Comparison of ENCODE assay signal across 10 cellular contexts in the genomic region with DNA sequence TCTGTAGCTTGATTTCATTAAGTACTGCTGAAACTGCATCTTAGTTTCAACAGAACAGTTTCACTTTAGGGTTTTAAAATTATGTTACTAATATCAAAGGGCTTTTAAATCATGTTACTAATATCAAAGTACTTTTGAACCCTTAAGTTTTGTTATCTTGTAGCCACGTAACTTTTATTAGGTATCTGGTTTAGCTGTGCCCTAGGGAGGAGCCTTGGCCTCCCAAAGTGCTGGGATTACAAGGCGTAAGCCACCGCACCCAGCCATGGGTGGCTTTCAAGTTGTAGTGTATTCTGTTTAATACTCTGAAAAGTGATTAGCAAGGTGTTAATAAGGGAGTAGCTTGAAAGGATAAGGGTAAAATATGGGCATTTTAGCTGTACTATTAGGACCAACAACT. TPM values are rescaled to one million over a fixed set of nuclear protein-coding genes. Genes with fewer than 3 reads are reported as not detected.
A peak's percentile ranks its signal among the peaks of the same experiment; 100 is the strongest.
DNase-seq lines count a peak whose midpoint lies in the region; ATAC-seq lines count a peak whose summit lies in the region.
"Had no signal": no experiment of that assay in that cellular context is flagged by ENCODE, and none has a peak within 500 bp of the region (broad histone marks: within the 10 kb centered on the region; RNA-seq: fewer than 3 reads in every experiment).

No MANE protein-coding gene starts in this region.

- ATAC-seq in HG02973 (IDR thresholded peaks at IDR 0.05; ENCODE audit: unreplicated experiment) (no peak), HG03045 (IDR thresholded peaks at IDR 0.05; ENCODE audit: unreplicated experiment) (no peak)

- H3K9me3 Mint-ChIP-seq in activated CD4-positive, alpha-beta T cell treated with anti-CD3 and anti-CD28 coated beads, Interleukin-2, amount 10 ng/mL, durations not matched to agents 7 days and 5 days: no peaks in the 10 kb centered on the region
- no peaks in the 10 kb centered on the region for H3K9me3 Mint-ChIP-seq in activated naive CD8-positive, alpha-beta T cell treated with anti-CD3 and anti-CD28 coated beads for 36 hours
- H3K9me3 Mint-ChIP-seq in immature natural killer cell: no peaks in the 10 kb centered on the region

- CTCF ChIA-PET in activated CD4-positive, alpha-beta T cell treated with anti-CD3 and anti-CD28 coated beads, Interleukin-2, amount 10 ng/mL, durations not matched to agents 7 days and 5 days (lab: Charles Lee): interaction anchor here (0.7 to 1.4 kb wide), 3 partner anchors 15 to 714 kb away, joined by 3 to 7 read pairs (median 5); no protein-coding TSS in a partner anchor

- H3K4me1 ChIP-seq in subcutaneous abdominal adipose tissue (ENCODE audit: control insufficient read depth in 5 of 5, insufficient read depth in 5 of 5, low read length in 5 of 5): peaks cover 5 to 35% (median 26%) of the 10 kb centered on the region in 5 donors

- H3K4me3 ChIP-seq in subcutaneous abdominal adipose tissue (ENCODE audit: low read depth in 1 of 5, low read length in 5 of 5): peak overlapping the region in 3 of 5 donors; percentile 38 to 88 (median 87)
- H3K4me3 ChIP-seq: SJSA1 had no signal

- no peaks in the 10 kb centered on the region for H3K9me3 ChIP-seq in subcutaneous abdominal adipose tissue (ENCODE audit: control insufficient read depth in 5 of 5, low read length in 5 of 5)
- H3K9me3 ChIP-seq: SJSA1, thoracic aorta had no signal

- peak overlapping the region in 4 of 5 donors; percentile 69 to 90 (median 86) for H3K9ac ChIP-seq in subcutaneous abdominal adipose tissue (ENCODE audit: low read length in 5 of 5)

- peak overlapping the region; percentile 24 for H3K27ac ChIP-seq in subcutaneous abdominal adipose tissue (ENCODE audit: low read depth, low read length)
- H3K27ac ChIP-seq: SJSA1, thoracic aorta had no signal

- no peaks in the 10 kb centered on the region for H3K27me3 ChIP-seq in subcutaneous abdominal adipose tissue (ENCODE audit: control insufficient read depth in 5 of 5, insufficient read depth in 4 of 5, low read length in 5 of 5)
- H3K27me3 ChIP-seq: SJSA1 had no signal

- H3K4me1 Mint-ChIP-seq in activated CD4-positive, alpha-beta T cell treated with anti-CD3 and anti-CD28 coated beads, Interleukin-2, amount 10 ng/mL, durations not matched to agents 7 days and 5 days: peaks cover 37% of the 10 kb centered on the region
- peaks cover 26% of the 10 kb centered on the region for H3K4me1 Mint-ChIP-seq in activated naive CD8-positive, alpha-beta T cell treated with anti-CD3 and anti-CD28 coated beads for 36 hours
- H3K4me1 Mint-ChIP-seq in immature natural killer cell: peaks cover 42 to 49% of the 10 kb centered on the region in 2 donors

- peaks cover 31% of the 10 kb centered on the region for H3K36me3 Mint-ChIP-seq in activated CD4-positive, alpha-beta T cell treated with anti-CD3 and anti-CD28 coated beads, Interleukin-2, amount 10 ng/mL, durations not matched to agents 7 days and 5 days (ENCODE audit: low read depth)
- peaks cover 20% of the 10 kb centered on the region for H3K36me3 Mint-ChIP-seq in activated naive CD8-positive, alpha-beta T cell treated with anti-CD3 and anti-CD28 coated beads for 36 hours
- peaks cover 4 to 26% (median 11%) of the 10 kb centered on the region in 3 donors for H3K36me3 Mint-ChIP-seq in immature natural killer cell

- POLR2A ChIA-PET in activated CD4-positive, alpha-beta T cell treated with anti-CD3 and anti-CD28 coated beads, Interleukin-2, amount 10 ng/mL, durations not matched to agents 7 days and 5 days (lab: Charles Lee): interaction anchor here (1.2 kb wide), 1 partner anchor 55 kb away, joined by 3 read pairs; a partner anchor contains a TSS

- peaks cover 17 to 39% (median 33%) of the 10 kb centered on the region in 5 donors for H3K36me3 ChIP-seq in subcutaneous abdominal adipose tissue (ENCODE audit: control insufficient read depth in 5 of 5, insufficient read depth in 5 of 5, low read length in 5 of 5)

- no peak for DNase-seq in activated CD4-positive, alpha-beta T cell treated with anti-CD3 and anti-CD28 coated beads, Interleukin-2, amount 10 ng/mL, durations not matched to agents 7 days and 5 days
- DNase-seq in activated CD4-positive, alpha-beta T cell treated with anti-CD3 and anti-CD28 coated beads, Interleukin-2, amount 50 U/mL, for 4 hours: no peak
- no peak for DNase-seq in activated naive CD8-positive, alpha-beta T cell treated with anti-CD3 and anti-CD28 coated beads for 36 hours
- DNase-seq in immature natural killer cell (no peak), DMS 273 treated with DMSO at 0.1 percent for 48 hours (lab: John Stamatoyannopoulos, UW) (no peak)

- H3K27ac Mint-ChIP-seq in activated CD4-positive, alpha-beta T cell treated with anti-CD3 and anti-CD28 coated beads, Interleukin-2, amount 10 ng/mL, durations not matched to agents 7 days and 5 days: peak overlapping the region; percentile 25
- H3K27ac Mint-ChIP-seq in activated naive CD8-positive, alpha-beta T cell treated with anti-CD3 and anti-CD28 coated beads for 36 hours: no peak overlapping the region
- H3K27ac Mint-ChIP-seq in immature natural killer cell: peak overlapping the region in 3 of 6 donors; percentile 49 to 80 (median 75)

- no peaks in the 10 kb centered on the region for H3K27me3 Mint-ChIP-seq in activated CD4-positive, alpha-beta T cell treated with anti-CD3 and anti-CD28 coated beads, Interleukin-2, amount 10 ng/mL, durations not matched to agents 7 days and 5 days
- no peaks in the 10 kb centered on the region for H3K27me3 Mint-ChIP-seq in activated naive CD8-positive, alpha-beta T cell treated with anti-CD3 and anti-CD28 coated beads for 36 hours
- H3K27me3 Mint-ChIP-seq in immature natural killer cell (ENCODE audit: low read depth in 3 of 3): peaks cover 15 to 21% (median 20%) of the 10 kb centered on the region in 3 donors

- H3K4me3 Mint-ChIP-seq in activated CD4-positive, alpha-beta T cell treated with anti-CD3 and anti-CD28 coated beads, Interleukin-2, amount 10 ng/mL, durations not matched to agents 7 days and 5 days: peak overlapping the region; percentile 93
- peak overlapping the region; percentile 97 for H3K4me3 Mint-ChIP-seq in activated naive CD8-positive, alpha-beta T cell treated with anti-CD3 and anti-CD28 coated beads for 36 hours
- peak overlapping the region; percentile 93 to 99 (median 98) for H3K4me3 Mint-ChIP-seq in immature natural killer cell

RNA-seq across cellular contexts. Expression of a gene that starts 2.0 kb away (rescaled TPM):
- total RNA-seq in activated CD4-positive, alpha-beta T cell treated with anti-CD3 and anti-CD28 coated beads, Interleukin-2, amount 10 ng/mL, durations not matched to agents 7 days and 5 days: 10 to 100 TPM; 38.6 to 41.9 TPM
- total RNA-seq in activated naive CD8-positive, alpha-beta T cell treated with anti-CD3 and anti-CD28 coated beads for 36 hours: 10 to 100 TPM; 24.9 to 26.0 TPM
- polyA plus RNA-seq in immature natural killer cell: 10 to 100 TPM in 1 of 3 donors, 1 to 10 TPM in 2; 2.1 to 14.1 (median 6.7) TPM

RNA-seq across cellular contexts. Expression of a gene that starts 55.4 kb away (rescaled TPM):
- 10 to 100 TPM; 23.7 to 24.3 TPM for total RNA-seq in activated CD4-positive, alpha-beta T cell treated with anti-CD3 and anti-CD28 coated beads, Interleukin-2, amount 10 ng/mL, durations not matched to agents 7 days and 5 days
- total RNA-seq in activated naive CD8-positive, alpha-beta T cell treated with anti-CD3 and anti-CD28 coated beads for 36 hours: 10 to 100 TPM in 1 of 2 experiments, 1 to 10 TPM in 1; 9.7 to 11.1 TPM
- 1 to 10 TPM in 2 of 3 donors, under 1 TPM in 1; 0.08 to 8.1 (median 3.8) TPM for polyA plus RNA-seq in immature natural killer cell
